Comparison of ENCODE assay signal across 1 cellular context in genomic region chr13:23992722-23993438, GRCh38.
TF ChIP-seq lines count a peak whose summit lies in the region.

No MANE protein-coding gene starts in this region.

TF ChIP-seq in WTC11, 78 proteins besides CTCF, POLR2A, EP300 and RAD21 (continued from another document):
- TF ChIP-seq, protein P1, sequence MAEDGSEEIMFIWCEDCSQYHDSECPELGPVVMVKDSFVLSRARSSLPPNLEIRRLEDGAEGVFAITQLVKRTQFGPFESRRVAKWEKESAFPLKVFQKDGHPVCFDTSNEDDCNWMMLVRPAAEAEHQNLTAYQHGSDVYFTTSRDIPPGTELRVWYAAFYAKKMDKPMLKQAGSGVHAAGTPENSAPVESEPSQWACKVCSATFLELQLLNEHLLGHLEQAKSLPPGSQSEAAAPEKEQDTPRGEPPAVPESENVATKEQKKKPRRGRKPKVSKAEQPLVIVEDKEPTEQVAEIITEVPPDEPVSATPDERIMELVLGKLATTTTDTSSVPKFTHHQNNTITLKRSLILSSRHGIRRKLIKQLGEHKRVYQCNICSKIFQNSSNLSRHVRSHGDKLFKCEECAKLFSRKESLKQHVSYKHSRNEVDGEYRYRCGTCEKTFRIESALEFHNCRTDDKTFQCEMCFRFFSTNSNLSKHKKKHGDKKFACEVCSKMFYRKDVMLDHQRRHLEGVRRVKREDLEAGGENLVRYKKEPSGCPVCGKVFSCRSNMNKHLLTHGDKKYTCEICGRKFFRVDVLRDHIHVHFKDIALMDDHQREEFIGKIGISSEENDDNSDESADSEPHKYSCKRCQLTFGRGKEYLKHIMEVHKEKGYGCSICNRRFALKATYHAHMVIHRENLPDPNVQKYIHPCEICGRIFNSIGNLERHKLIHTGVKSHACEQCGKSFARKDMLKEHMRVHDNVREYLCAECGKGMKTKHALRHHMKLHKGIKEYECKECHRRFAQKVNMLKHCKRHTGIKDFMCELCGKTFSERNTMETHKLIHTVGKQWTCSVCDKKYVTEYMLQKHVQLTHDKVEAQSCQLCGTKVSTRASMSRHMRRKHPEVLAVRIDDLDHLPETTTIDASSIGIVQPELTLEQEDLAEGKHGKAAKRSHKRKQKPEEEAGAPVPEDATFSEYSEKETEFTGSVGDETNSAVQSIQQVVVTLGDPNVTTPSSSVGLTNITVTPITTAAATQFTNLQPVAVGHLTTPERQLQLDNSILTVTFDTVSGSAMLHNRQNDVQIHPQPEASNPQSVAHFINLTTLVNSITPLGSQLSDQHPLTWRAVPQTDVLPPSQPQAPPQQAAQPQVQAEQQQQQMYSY (CRISPR knock-in tag; IDR thresholded peaks at IDR 0.05), result no peak
- TF ChIP-seq SP1 (CRISPR knock-in tag; conservative IDR thresholded peaks at IDR 0.05), result no peak
- no peak for TF ChIP-seq ATF1 (CRISPR knock-in tag; IDR thresholded peaks at IDR 0.05)
- TF ChIP-seq, protein P2, sequence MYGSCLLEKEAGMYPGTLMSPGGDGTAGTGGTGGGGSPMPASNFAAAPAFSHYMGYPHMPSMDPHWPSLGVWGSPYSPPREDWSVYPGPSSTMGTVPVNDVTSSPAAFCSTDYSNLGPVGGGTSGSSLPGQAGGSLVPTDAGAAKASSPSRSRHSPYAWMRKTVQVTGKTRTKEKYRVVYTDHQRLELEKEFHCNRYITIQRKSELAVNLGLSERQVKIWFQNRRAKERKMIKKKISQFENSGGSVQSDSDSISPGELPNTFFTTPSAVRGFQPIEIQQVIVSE (CRISPR knock-in tag; IDR thresholded peaks at IDR 0.05; ENCODE audit: borderline replicate concordance), result no peak
- TF ChIP-seq SMAD4 (CRISPR knock-in tag; IDR thresholded peaks at IDR 0.05), result no peak
- no peak for TF ChIP-seq TP53 (CRISPR knock-in tag; IDR thresholded peaks at IDR 0.05)
- TF ChIP-seq NR1H2 (CRISPR knock-in tag; IDR thresholded peaks at IDR 0.05), result no peak
- TF ChIP-seq NFE2L1 (CRISPR knock-in tag; IDR thresholded peaks at IDR 0.05), result no peak
- no peak for TF ChIP-seq ZNF263 (CRISPR knock-in tag; IDR thresholded peaks at IDR 0.05; ENCODE audit: low read depth)
- no peak for TF ChIP-seq ZNF281 (CRISPR knock-in tag; IDR thresholded peaks at IDR 0.05)
- TF ChIP-seq ZNF232 (CRISPR knock-in tag; IDR thresholded peaks at IDR 0.05), result no peak
- TF ChIP-seq ZNF423 (CRISPR knock-in tag; IDR thresholded peaks at IDR 0.05), result no peak
- no peak for TF ChIP-seq ZNF512 (CRISPR knock-in tag; IDR thresholded peaks at IDR 0.05; ENCODE audit: borderline replicate concordance)
